Comparison of ENCODE assay signal across 37 cellular contexts in the genomic region with DNA sequence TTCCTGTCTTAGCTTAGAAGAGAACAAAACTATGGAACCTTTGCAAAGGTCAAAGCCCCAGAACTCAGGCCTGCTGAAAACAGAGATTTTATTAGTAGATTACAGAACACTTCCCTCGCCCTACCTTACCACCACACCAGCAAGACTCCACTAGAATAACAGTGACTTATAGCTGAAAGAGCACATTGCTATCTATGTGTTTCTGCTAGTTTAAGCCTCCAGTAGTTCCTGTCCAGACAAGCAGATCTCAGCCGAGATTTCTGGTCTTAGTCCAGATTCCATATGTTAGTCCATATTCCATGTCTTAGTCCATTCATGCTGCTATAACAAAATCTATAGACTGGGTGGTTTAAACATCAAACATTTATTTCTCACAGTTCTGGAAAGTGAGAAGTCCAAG.
"Had no signal": no experiment of that assay in that cellular context is flagged by ENCODE, and none has a peak within 500 bp of the region (broad histone marks: within the 10 kb centered on the region; RNA-seq: fewer than 3 reads in every experiment).

No MANE protein-coding gene starts in this region.

- H3K36me3 ChIP-seq: cardiac muscle cell, Peyer's patch had no signal

- H3K36me3 Mint-ChIP-seq: activated CD8-positive, alpha-beta memory T cell treated with anti-CD3 and anti-CD28 coated beads, Interleukin-2, amount 10 ng/mL, durations not matched to agents 7 days and 5 days; activated naive CD4-positive, alpha-beta T cell treated with anti-CD3 and anti-CD28 coated beads, Interleukin-2, amount 10 ng/mL, durations not matched to agents 7 days and 5 days; activated naive CD8-positive, alpha-beta T cell; T-cell had no signal

- ATAC-seq: activated CD8-positive, alpha-beta memory T cell treated with anti-CD3 and anti-CD28 coated beads, Interleukin-2, amount 10 ng/mL, durations not matched to agents 7 days and 5 days; activated naive CD8-positive, alpha-beta T cell treated with anti-CD3 and anti-CD28 coated beads, Interleukin-2, amount 50 U/mL, for 24 hours; PC-3; SK-N-SH treated with all-trans-retinoic acid at 6 μM for 48 hours; T-cell; T-helper 17 cell had no signal

- H3K27ac Mint-ChIP-seq: activated CD4-positive, alpha-beta memory T cell treated with anti-CD3 and anti-CD28 coated beads, Interleukin-2, amount 10 ng/mL, durations not matched to agents 7 days and 5 days; activated CD8-positive, alpha-beta memory T cell treated with anti-CD3 and anti-CD28 coated beads, Interleukin-2, amount 10 ng/mL, durations not matched to agents 7 days and 5 days; activated naive CD4-positive, alpha-beta T cell treated with anti-CD3 and anti-CD28 coated beads, Interleukin-2, amount 10 ng/mL, durations not matched to agents 7 days and 5 days; activated naive CD8-positive, alpha-beta T cell; activated naive CD8-positive, alpha-beta T cell treated with anti-CD3 and anti-CD28 coated beads, Interleukin-2, amount 50 U/mL, for 24 hours; brain; T-cell; T-helper 17 cell had no signal

- H3K4me1 Mint-ChIP-seq: activated CD4-positive, alpha-beta memory T cell treated with anti-CD3 and anti-CD28 coated beads, Interleukin-2, amount 10 ng/mL, durations not matched to agents 7 days and 5 days; activated CD8-positive, alpha-beta memory T cell treated with anti-CD3 and anti-CD28 coated beads, Interleukin-2, amount 10 ng/mL, durations not matched to agents 7 days and 5 days; activated naive CD4-positive, alpha-beta T cell treated with anti-CD3 and anti-CD28 coated beads, Interleukin-2, amount 10 ng/mL, durations not matched to agents 7 days and 5 days; activated naive CD8-positive, alpha-beta T cell treated with anti-CD3 and anti-CD28 coated beads, Interleukin-2, amount 50 U/mL, for 24 hours; brain; central memory CD8-positive, alpha-beta T cell; T-cell; T-helper 17 cell had no signal

- H3K27ac ChIP-seq: cardiac muscle cell, Peyer's patch, VCaP had no signal

- H3K4me3 Mint-ChIP-seq: activated CD4-positive, alpha-beta memory T cell treated with anti-CD3 and anti-CD28 coated beads, Interleukin-2, amount 10 ng/mL, durations not matched to agents 7 days and 5 days; activated CD8-positive, alpha-beta memory T cell treated with anti-CD3 and anti-CD28 coated beads, Interleukin-2, amount 10 ng/mL, durations not matched to agents 7 days and 5 days; activated naive CD4-positive, alpha-beta T cell treated with anti-CD3 and anti-CD28 coated beads, Interleukin-2, amount 10 ng/mL, durations not matched to agents 7 days and 5 days; activated naive CD8-positive, alpha-beta T cell; activated naive CD8-positive, alpha-beta T cell treated with anti-CD3 and anti-CD28 coated beads, Interleukin-2, amount 50 U/mL, for 24 hours; brain; central memory CD8-positive, alpha-beta T cell; T-cell; T-helper 17 cell had no signal

- H3K27me3 Mint-ChIP-seq: activated CD4-positive, alpha-beta memory T cell treated with anti-CD3 and anti-CD28 coated beads, Interleukin-2, amount 10 ng/mL, durations not matched to agents 7 days and 5 days; activated CD8-positive, alpha-beta memory T cell treated with anti-CD3 and anti-CD28 coated beads, Interleukin-2, amount 10 ng/mL, durations not matched to agents 7 days and 5 days; activated naive CD4-positive, alpha-beta T cell treated with anti-CD3 and anti-CD28 coated beads, Interleukin-2, amount 10 ng/mL, durations not matched to agents 7 days and 5 days; activated naive CD8-positive, alpha-beta T cell; activated naive CD8-positive, alpha-beta T cell treated with anti-CD3 and anti-CD28 coated beads, Interleukin-2, amount 50 U/mL, for 24 hours; brain; central memory CD8-positive, alpha-beta T cell; T-cell; T-helper 17 cell had no signal

- DNase-seq: activated CD4-positive, alpha-beta memory T cell treated with anti-CD3 and anti-CD28 coated beads, Interleukin-2, amount 10 ng/mL, durations not matched to agents 7 days and 5 days; activated CD4-positive, alpha-beta T cell treated with anti-CD3 and anti-CD28 coated beads for 1 hour; activated CD4-positive, alpha-beta T cell treated with anti-CD3 and anti-CD28 coated beads for 48 hours; activated CD4-positive, CD25-positive, alpha-beta regulatory T cell; activated CD8-positive, alpha-beta memory T cell treated with anti-CD3 and anti-CD28 coated beads for 24 hours; activated CD8-positive, alpha-beta memory T cell treated with anti-CD3 and anti-CD28 coated beads, Interleukin-2, amount 10 ng/mL, durations not matched to agents 7 days and 5 days; activated CD8-positive, alpha-beta memory T cell treated with anti-CD3 and anti-CD28 coated beads, Interleukin-2, amount 50 U/mL, for 48 hours; activated effector memory CD4-positive, alpha-beta T cell treated with Interleukin-2 at 50 U/mL for 16 hours; activated naive CD4-positive, alpha-beta T cell treated with anti-CD3 and anti-CD28 coated beads, Interleukin-2, amount 10 ng/mL, durations not matched to agents 7 days and 5 days; activated naive CD8-positive, alpha-beta T cell treated with anti-CD3 and anti-CD28 coated beads, Interleukin-2, amount 50 U/mL, for 24 hours; activated T-cell treated with anti-CD3 and anti-CD28 coated beads, Interleukin-2, amount 50 U/mL, for 48 hours; anterior cingulate cortex; Kasumi-1; KG1; NCI-H1105; NCI-H1417 treated with DMSO at 0.1 percent for 48 hours; NCI-H1694; NCI-H1930; NCI-H2081 treated with DMSO at 0.1 percent for 48 hours; NCI-H226; NCI-H446 treated with DMSO at 0.1 percent for 48 hours; NCI-H524; NCI-H69; NK-92 treated with Interleukin-12 subunit alpha and Interleukin-12 subunit beta, amount 100 ng/mL, for 24 hours; PC-3; Peyer's patch; RPMI8226; SIG-M5; T-cell; T-helper 17 cell; T-helper 9 cell had no signal

- H3K4me1 ChIP-seq: Peyer's patch had no signal

- H3K4me3 ChIP-seq: cardiac muscle cell, Peyer's patch had no signal

- H3K27me3 ChIP-seq: cardiac muscle cell, Peyer's patch had no signal

- H3K9me3 ChIP-seq: Peyer's patch had no signal
